In the genomic region with DNA sequence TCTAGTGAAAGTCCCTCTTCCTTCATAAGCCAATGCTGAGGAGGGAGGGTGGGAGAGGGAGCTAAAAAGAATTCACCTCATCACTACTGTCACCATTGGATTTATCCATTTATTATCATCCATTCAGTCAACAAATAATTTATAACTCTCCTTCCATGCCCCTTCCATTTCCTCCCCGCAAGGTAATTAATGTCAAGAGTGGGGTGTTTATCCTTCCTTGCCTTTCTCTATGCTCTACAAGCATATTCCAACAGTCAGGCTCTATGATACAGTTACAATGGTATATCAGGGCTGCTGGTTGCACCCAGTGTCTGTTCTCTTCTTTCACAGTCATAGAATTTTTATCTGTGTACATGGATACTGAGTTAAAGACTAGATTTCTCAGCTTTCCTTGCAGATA, we compare ENCODE assay signal across 37 cellular contexts. TPM values are rescaled to one million over a fixed set of nuclear protein-coding genes. Genes with fewer than 3 reads are reported as not detected.
DNase-seq lines count a peak whose midpoint lies in the region; ATAC-seq, FAIRE-seq and TF ChIP-seq lines count a peak whose summit lies in the region.
"Had no signal": no experiment of that assay in that cellular context is flagged by ENCODE, and none has a peak within 500 bp of the region (broad histone marks: within the 10 kb centered on the region; RNA-seq: fewer than 3 reads in every experiment).

No MANE protein-coding gene starts in this region.

- H3K36me3 Mint-ChIP-seq in activated CD4-positive, alpha-beta T cell treated with anti-CD3 and anti-CD28 coated beads, Interleukin-2, amount 10 ng/mL, durations not matched to agents 24 days and 14 days (ENCODE audit: low read depth): no peaks in the 10 kb centered on the region
- no peaks in the 10 kb centered on the region for H3K36me3 Mint-ChIP-seq in activated naive CD8-positive, alpha-beta T cell
- H3K36me3 Mint-ChIP-seq in activated naive CD8-positive, alpha-beta T cell treated with anti-CD3 and anti-CD28 coated beads, Interleukin-2, amount 50 U/mL, for 24 hours (ENCODE audit: low read depth): no peaks in the 10 kb centered on the region
- H3K36me3 Mint-ChIP-seq: CD14-positive monocyte; CD4-positive, CD25-positive, alpha-beta regulatory T cell had no signal

- no peak for TF ChIP-seq POLR2A in K562 (conservative IDR thresholded peaks at IDR 0.05)

- no peak overlapping the region for H3K27ac Mint-ChIP-seq in activated CD4-positive, alpha-beta T cell treated with anti-CD3 and anti-CD28 coated beads, Interleukin-2, amount 10 ng/mL, durations not matched to agents 24 days and 14 days
- H3K27ac Mint-ChIP-seq in activated naive CD8-positive, alpha-beta T cell: peak overlapping the region; percentile 12
- no peak overlapping the region for H3K27ac Mint-ChIP-seq in activated naive CD8-positive, alpha-beta T cell treated with anti-CD3 and anti-CD28 coated beads, Interleukin-2, amount 50 U/mL, for 24 hours
- H3K27ac Mint-ChIP-seq: B cell; CD14-positive monocyte; CD4-positive, alpha-beta T cell; CD4-positive, CD25-positive, alpha-beta regulatory T cell; CD8-positive, alpha-beta T cell had no signal

- 100% methylated on average over 1 of the region's 1 CpG for WGBS in K562 (ENCODE audit: insufficient coverage, low coverage, missing lambda C conversion rate)

- TF ChIP-seq CTCF in HEK293 (tag by site-specific recombination; IDR thresholded peaks at IDR 0.05) (no peak), K562 (IDR thresholded peaks at IDR 0.05 in 2 of 3, conservative IDR thresholded peaks at IDR 0.05 in 1 of 3; ENCODE audit: insufficient read depth in 2 of 3, low read depth in 1 of 3, low read length in 3 of 3) (no peak)

- H3K4me3 Mint-ChIP-seq in activated CD4-positive, alpha-beta T cell treated with anti-CD3 and anti-CD28 coated beads, Interleukin-2, amount 10 ng/mL, durations not matched to agents 24 days and 14 days: no peak overlapping the region
- H3K4me3 Mint-ChIP-seq in activated naive CD8-positive, alpha-beta T cell: no peak overlapping the region
- no peak overlapping the region for H3K4me3 Mint-ChIP-seq in activated naive CD8-positive, alpha-beta T cell treated with anti-CD3 and anti-CD28 coated beads, Interleukin-2, amount 50 U/mL, for 24 hours
- H3K4me3 Mint-ChIP-seq: B cell; CD14-positive monocyte; CD4-positive, alpha-beta memory T cell; CD4-positive, alpha-beta T cell; CD4-positive, CD25-positive, alpha-beta regulatory T cell; CD8-positive, alpha-beta memory T cell; CD8-positive, alpha-beta T cell had no signal

- DNase-seq in activated CD4-positive, alpha-beta T cell treated with anti-CD3 and anti-CD28 coated beads, Interleukin-2, amount 10 ng/mL, durations not matched to agents 24 days and 14 days: peak; percentile 20
- DNase-seq in activated CD4-positive, alpha-beta T cell treated with anti-CD3 and anti-CD28 coated beads for 48 hours: no peak
- DNase-seq in activated naive CD8-positive, alpha-beta T cell treated with anti-CD3 and anti-CD28 coated beads, Interleukin-2, amount 50 U/mL, for 24 hours: no peak
- DNase-seq in K562 (ENCODE audit: extremely low read depth in 1 of 4, low spot score in 3 of 4): no peak
- no peak for DNase-seq in HTR-8/SVneo (ENCODE audit: insufficient read length, low spot score)
- DNase-seq: 8988T; ACHN; AML-193; BE2C; C1 segment of cervical spinal cord; Caco-2; Calu3; CD4-positive, alpha-beta memory T cell; CD4-positive, alpha-beta T cell; CD4-positive, CD25-positive, alpha-beta regulatory T cell; CD8-positive, alpha-beta memory T cell; CD8-positive, alpha-beta T cell; COR-L47; DMS 273 treated with DMSO at 0.1 percent for 48 hours; DMS153; DMS53; DMS79; DMS79 treated with DMSO at 0.1 percent for 48 hours; DND-41; EL had no signal

- no peak for ATAC-seq in activated naive CD8-positive, alpha-beta T cell treated with anti-CD3 and anti-CD28 coated beads, Interleukin-2, amount 50 U/mL, for 24 hours
- ATAC-seq in K562: no peak
- no peak for ATAC-seq in activated CD4-positive, CD25-positive, alpha-beta regulatory T cell treated with anti-CD3 and anti-CD28 coated beads, Interleukin-2, amount 50 U/mL, for 24 hours
- ATAC-seq: A549; CD8-positive, alpha-beta T cell had no signal

- BruUV-seq in K562 (replicated peaks; lab: Mats Ljungman, UMichigan): no TSS peak

- no peak overlapping the region for H2AFZ ChIP-seq in K562 (ENCODE audit: low read depth, low read length)

- FAIRE-seq in K562 (lab: Jason Lieb, UNC) (no peak), HTR-8/SVneo (lab: Jason Lieb, UNC) (no peak)
- FAIRE-seq: A204.1, A549, D721Med had no signal

- CTCF ChIA-PET in HEK293 (lab: Yijun Ruan, JAX): interaction anchor here (0.6 kb wide), 1 partner anchor 170 kb away, joined by 3 read pairs; no protein-coding TSS in a partner anchor
- CTCF ChIA-PET in K562 (lab: Yijun Ruan, JAX; ENCODE audit: low intra/inter-chr PET ratio): interaction anchor here (0.6 kb wide), 1 partner anchor 311 kb away, joined by 3 read pairs; no protein-coding TSS in a partner anchor

- peaks cover 7% of the 10 kb centered on the region for H3K4me1 Mint-ChIP-seq in activated CD4-positive, alpha-beta T cell treated with anti-CD3 and anti-CD28 coated beads, Interleukin-2, amount 10 ng/mL, durations not matched to agents 24 days and 14 days
- no peaks in the 10 kb centered on the region for H3K4me1 Mint-ChIP-seq in activated naive CD8-positive, alpha-beta T cell (ENCODE audit: low read depth)
- H3K4me1 Mint-ChIP-seq in activated naive CD8-positive, alpha-beta T cell treated with anti-CD3 and anti-CD28 coated beads, Interleukin-2, amount 50 U/mL, for 24 hours: peaks cover 4% of the 10 kb centered on the region

- H4K20me1 ChIP-seq in K562 (replicated peaks; ENCODE audit: control insufficient read depth, insufficient read depth, low read length): no peaks in the 10 kb centered on the region
- H4K20me1 ChIP-seq: BLaER1; BLaER1 treated with 17β-estradiol and CSF1 and Interleukin-3, amounts not matched to agents 10 nM and 100 nM had no signal

- no peak overlapping the region for H3K9ac ChIP-seq in K562 (ENCODE audit: insufficient read depth in 1 of 2, low read depth in 2 of 2, low read length in 2 of 2)
- H3K9ac ChIP-seq: BLaER1; BLaER1 treated with 17β-estradiol and CSF1 and Interleukin-3, amounts not matched to agents 10 nM and 100 nM had no signal

- H3K4me1 ChIP-seq in HEK293 (ENCODE audit: control insufficient read depth, insufficient read depth, low read length): no peaks in the 10 kb centered on the region
- peaks cover 5 to 18% of the 10 kb centered on the region in 2 experiments; a peak in 4 of 5 replicates for H3K4me1 ChIP-seq in K562 (replicated peaks in 1 of 2; ENCODE audit: control insufficient read depth in 2 of 2, insufficient read depth in 2 of 2, low read length in 2 of 2)
- H3K4me1 ChIP-seq: BE2C had no signal

- no peaks in the 10 kb centered on the region for H3K9me1 ChIP-seq in K562 (ENCODE audit: control insufficient read depth, insufficient read depth, low read length)

- H3K9me3 ChIP-seq in HEK293 (ENCODE audit: control insufficient read depth, insufficient read depth, low read depth, low read length) (no peaks in the 10 kb centered on the region), K562 (replicated peaks; ENCODE audit: control insufficient read depth, insufficient read depth, low read depth, low read length) (no peaks in the 10 kb centered on the region)
- H3K9me3 ChIP-seq: BE2C; BLaER1; BLaER1 treated with 17β-estradiol and CSF1 and Interleukin-3, amounts not matched to agents 10 nM and 100 nM; Caco-2 had no signal

- H3K4me3 ChIP-seq in HEK293 (ENCODE audit: low read depth, low read length) (no peak overlapping the region), K562 (no peak overlapping the region)
- H3K4me3 ChIP-seq: A549; BLaER1; BLaER1 treated with 17β-estradiol and CSF1 and Interleukin-3, amounts not matched to agents 10 nM and 100 nM had no signal

- TF ChIP-seq EP300 in K562 (IDR thresholded peaks at IDR 0.05; ENCODE audit: low read length): no peak

- in situ Hi-C loops in K562 (cut with MboI): no loop called here

- H3K36me3 ChIP-seq in HEK293 (ENCODE audit: control insufficient read depth in 2 of 2, insufficient read depth in 1 of 2, low read length in 2 of 2) (no peaks in the 10 kb centered on the region), K562 (ENCODE audit: control insufficient read depth, insufficient read depth, low read length) (no peaks in the 10 kb centered on the region)
- H3K36me3 ChIP-seq: BE2C; BLaER1; BLaER1 treated with 17β-estradiol and CSF1 and Interleukin-3, amounts not matched to agents 10 nM and 100 nM had no signal

- H3K4me2 ChIP-seq in K562 (ENCODE audit: insufficient read depth, low read length): no peak overlapping the region
- H3K4me2 ChIP-seq: A549; BLaER1; BLaER1 treated with 17β-estradiol and CSF1 and Interleukin-3, amounts not matched to agents 10 nM and 100 nM had no signal

- H3K79me2 ChIP-seq in K562 (ENCODE audit: control insufficient read depth, insufficient read depth, low read length): no peaks in the 10 kb centered on the region

- H3K27me3 Mint-ChIP-seq in activated CD4-positive, alpha-beta T cell treated with anti-CD3 and anti-CD28 coated beads, Interleukin-2, amount 10 ng/mL, durations not matched to agents 24 days and 14 days: no peaks in the 10 kb centered on the region
- no peaks in the 10 kb centered on the region for H3K27me3 Mint-ChIP-seq in activated naive CD8-positive, alpha-beta T cell
- no peaks in the 10 kb centered on the region for H3K27me3 Mint-ChIP-seq in activated naive CD8-positive, alpha-beta T cell treated with anti-CD3 and anti-CD28 coated beads, Interleukin-2, amount 50 U/mL, for 24 hours
- H3K27me3 Mint-ChIP-seq: B cell; CD4-positive, alpha-beta memory T cell; CD4-positive, alpha-beta T cell; CD4-positive, CD25-positive, alpha-beta regulatory T cell had no signal

- POLR2A ChIA-PET in HEK293 (lab: Yijun Ruan, JAX) (no interaction called here), K562 (lab: Yijun Ruan, JAX) (no interaction called here)

- H3K27ac ChIP-seq in HEK293 (ENCODE audit: extremely low read depth, low read depth, low read length) (no peak overlapping the region), K562 (ENCODE audit: extremely low read depth, low read depth, low read length) (no peak overlapping the region)
- H3K27ac ChIP-seq: 22Rv1; A549; BLaER1; BLaER1 treated with 17β-estradiol and CSF1 and Interleukin-3, amounts not matched to agents 10 nM and 100 nM; C4-2B had no signal

- H3K9me3 Mint-ChIP-seq in activated CD4-positive, alpha-beta T cell treated with anti-CD3 and anti-CD28 coated beads, Interleukin-2, amount 10 ng/mL, durations not matched to agents 24 days and 14 days: no peaks in the 10 kb centered on the region
- no peaks in the 10 kb centered on the region for H3K9me3 Mint-ChIP-seq in activated naive CD8-positive, alpha-beta T cell (ENCODE audit: low read depth)
- H3K9me3 Mint-ChIP-seq in activated naive CD8-positive, alpha-beta T cell treated with anti-CD3 and anti-CD28 coated beads, Interleukin-2, amount 50 U/mL, for 24 hours: no peaks in the 10 kb centered on the region
- H3K9me3 Mint-ChIP-seq: CD4-positive, alpha-beta T cell; CD4-positive, CD25-positive, alpha-beta regulatory T cell; CD8-positive, alpha-beta memory T cell; CD8-positive, alpha-beta T cell had no signal

- H3K27me3 ChIP-seq in K562 (ENCODE audit: control insufficient read depth in 2 of 2, insufficient read depth in 2 of 2, low read length in 2 of 2): no peaks in the 10 kb centered on the region
- H3K27me3 ChIP-seq: BE2C had no signal

- intact Hi-C loops in activated CD4-positive, alpha-beta T cell treated with anti-CD3 and anti-CD28 coated beads, Interleukin-2, amount 10 ng/mL, durations not matched to agents 24 days and 14 days (cut with micrococcal nuclease): no loop called here
- intact Hi-C loops in K562 (cut with micrococcal nuclease): loop anchor here (10.0 kb wide), 1 partner anchor 62 kb away; no protein-coding TSS in a partner anchor

- TF ChIP-seq RAD21 in K562 (CRISPR knock-in tag; conservative IDR thresholded peaks at IDR 0.05 in 1 of 2, IDR thresholded peaks at IDR 0.05 in 1 of 2): no peak

RNA-seq across cellular contexts. Expression of a gene that starts 5.2 kb away (rescaled TPM):
- 44.6 and 45.3 TPM in 2 replicates for total RNA-seq in activated CD4-positive, alpha-beta T cell treated with anti-CD3 and anti-CD28 coated beads, Interleukin-2, amount 10 ng/mL, durations not matched to agents 24 days and 14 days
- 23.3 and 40.4 TPM in 2 replicates for total RNA-seq in K562 (2011; cell fraction: chromatin; rRNA removed; ENCODE audit: low replicate concordance)
- 13.8 and 14.3 TPM in 2 replicates for total RNA-seq in K562 (2011; cell fraction: nucleolus; rRNA removed)
- total RNA-seq in K562 (2011; cell fraction: nucleoplasm; rRNA removed): 21.7 and 22.3 TPM in 2 replicates
- total RNA-seq in K562 (2014; rRNA removed): 7.1 and 8.5 TPM in 2 replicates
- 3.9 and 5.3 TPM in 2 replicates for total RNA-seq in K562 (2014; rRNA removed; fragmentation: Illumina TruSeq; extraction: Trizol)
- total RNA-seq in K562 (2015; rRNA removed; fragmentation: Illumina TruSeq; extraction: Trizol): 1.4 and 2.0 TPM in 2 replicates
- total RNA-seq in K562 (2021): 6.3 and 6.6 TPM in 2 replicates
- polyA plus RNA-seq in K562 (2011; rRNA removed): 2.7 and 7.9 TPM in 2 replicates
- polyA plus RNA-seq in K562 (2011; cell fraction: cytosol; rRNA removed): 4.0 and 5.7 TPM in 2 replicates
- polyA plus RNA-seq in K562 (2011; cell fraction: nucleus; rRNA removed): 4.0 and 6.7 TPM in 2 replicates
- polyA plus RNA-seq in K562 (2012): 4.0 and 5.9 TPM in 2 replicates
- polyA plus RNA-seq in K562 (2014; fragmentation: Illumina TruSeq; extraction: Trizol): 5.1 and 6.1 TPM in 2 replicates
- polyA plus RNA-seq in K562 (2014; fragmentation: Nextera tagmentation; extraction: Ambion mirVana): 1 to 10 TPM; 1.1 to 1.2 TPM
- 4.4 and 4.6 TPM in 2 replicates for polyA plus RNA-seq in K562 (2014; rRNA removed)
- 9.8 and 15.1 TPM in 2 replicates for polyA minus RNA-seq in K562 (2011; rRNA and poly(A)+ RNA removed)
- 7.3 TPM in 2 replicates for polyA minus RNA-seq in K562 (2011; cell fraction: cytosol; rRNA and poly(A)+ RNA removed)
- 10.6 and 11.8 TPM in 2 replicates for polyA minus RNA-seq in K562 (2011; cell fraction: nucleus; rRNA and poly(A)+ RNA removed)

RNA-seq across cellular contexts. Expression of a gene that starts 59.6 kb away (rescaled TPM):
- 9.2 and 10.3 TPM in 2 replicates for total RNA-seq in activated CD4-positive, alpha-beta T cell treated with anti-CD3 and anti-CD28 coated beads, Interleukin-2, amount 10 ng/mL, durations not matched to agents 24 days and 14 days
- total RNA-seq in K562 (2011; cell fraction: chromatin; rRNA removed; ENCODE audit: low replicate concordance): 3.1 and 5.7 TPM in 2 replicates
- total RNA-seq in K562 (2011; cell fraction: nucleolus; rRNA removed): 1.5 and 2.2 TPM in 2 replicates
- 2.9 and 4.4 TPM in 2 replicates for total RNA-seq in K562 (2011; cell fraction: nucleoplasm; rRNA removed)
- total RNA-seq in K562 (2014; rRNA removed) (3.1 and 11.8 TPM in 2 replicates), K562 (2014; rRNA removed; fragmentation: Illumina TruSeq; extraction: Trizol) (6.6 and 6.7 TPM in 2 replicates), K562 (2015; rRNA removed; fragmentation: Illumina TruSeq; extraction: Trizol) (3.3 and 4.5 TPM in 2 replicates), K562 (2021) (5.0 and 5.3 TPM in 2 replicates)
- polyA plus RNA-seq in K562 (2011; rRNA removed) (2.5 and 9.9 TPM in 2 replicates), K562 (2014; fragmentation: Illumina TruSeq; extraction: Trizol) (6.5 and 7.7 TPM in 2 replicates), K562 (2014; fragmentation: Nextera tagmentation; extraction: Ambion mirVana) (1 to 10 TPM; 3.7 to 6.1 TPM), K562 (2014; rRNA removed) (6.3 and 7.7 TPM in 2 replicates)
- polyA plus RNA-seq in K562 (2011; cell fraction: cytosol; rRNA removed): 1.6 and 4.4 TPM in 2 replicates
- 3.6 and 10.5 TPM in 2 replicates for polyA plus RNA-seq in K562 (2011; cell fraction: nucleus; rRNA removed)
- 3.2 and 6.0 TPM in 2 replicates for polyA plus RNA-seq in K562 (2012)
- polyA minus RNA-seq in K562 (2011; rRNA and poly(A)+ RNA removed): 1.9 and 8.7 TPM in 2 replicates
- polyA minus RNA-seq in K562 (2011; cell fraction: cytosol; rRNA and poly(A)+ RNA removed): 1.6 and 3.5 TPM in 2 replicates
- polyA minus RNA-seq in K562 (2011; cell fraction: nucleus; rRNA and poly(A)+ RNA removed): 0.67 and 2.8 TPM in 2 replicates
